Comparison of ENCODE assay signal across 1 cellular context in the genomic region with DNA sequence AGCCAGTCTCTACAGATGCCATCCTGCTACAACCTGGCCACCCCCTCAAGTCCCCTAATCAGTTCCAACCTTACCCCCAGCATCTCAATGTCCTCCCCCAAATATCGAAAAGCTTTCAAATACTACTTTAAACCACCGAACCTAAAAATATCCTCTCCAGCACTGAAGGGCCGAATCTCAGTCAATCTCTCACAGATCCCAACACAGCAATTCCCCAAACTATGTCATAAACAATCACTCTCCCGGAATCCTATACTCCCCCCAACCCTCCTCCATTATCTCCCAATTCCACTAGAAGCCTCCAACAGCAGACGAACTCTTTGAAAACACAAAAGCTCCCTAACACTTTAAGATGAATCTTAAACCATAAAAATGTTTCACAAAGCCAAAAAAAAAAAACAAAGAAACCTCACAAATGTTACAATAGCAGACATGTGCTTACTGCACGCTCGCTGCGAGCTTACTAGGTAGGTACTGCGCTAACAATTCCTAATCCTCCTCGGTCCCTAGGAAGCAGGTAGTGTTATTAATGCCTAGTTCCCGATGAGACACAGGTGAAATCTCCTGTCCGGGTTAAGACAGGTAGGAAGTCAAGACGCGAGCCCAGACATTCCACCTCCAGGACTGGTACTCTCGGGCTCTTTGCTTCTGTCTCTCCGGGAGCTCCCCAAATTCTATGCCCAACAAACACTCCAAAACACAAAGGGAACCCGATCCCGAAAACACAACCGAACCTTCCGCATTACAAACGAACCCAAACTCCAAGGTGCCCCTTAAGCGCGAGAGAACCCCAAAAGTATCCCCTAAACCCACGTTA.
A peak's percentile ranks its signal among the peaks of the same experiment; 100 is the strongest.
TF ChIP-seq lines count a peak whose summit lies in the region.

No MANE protein-coding gene starts in this region.

TF ChIP-seq in K562, 482 proteins besides CTCF, POLR2A, EP300 and RAD21 (continued from another document and continues in another):
- TF ChIP-seq, protein P1, sequence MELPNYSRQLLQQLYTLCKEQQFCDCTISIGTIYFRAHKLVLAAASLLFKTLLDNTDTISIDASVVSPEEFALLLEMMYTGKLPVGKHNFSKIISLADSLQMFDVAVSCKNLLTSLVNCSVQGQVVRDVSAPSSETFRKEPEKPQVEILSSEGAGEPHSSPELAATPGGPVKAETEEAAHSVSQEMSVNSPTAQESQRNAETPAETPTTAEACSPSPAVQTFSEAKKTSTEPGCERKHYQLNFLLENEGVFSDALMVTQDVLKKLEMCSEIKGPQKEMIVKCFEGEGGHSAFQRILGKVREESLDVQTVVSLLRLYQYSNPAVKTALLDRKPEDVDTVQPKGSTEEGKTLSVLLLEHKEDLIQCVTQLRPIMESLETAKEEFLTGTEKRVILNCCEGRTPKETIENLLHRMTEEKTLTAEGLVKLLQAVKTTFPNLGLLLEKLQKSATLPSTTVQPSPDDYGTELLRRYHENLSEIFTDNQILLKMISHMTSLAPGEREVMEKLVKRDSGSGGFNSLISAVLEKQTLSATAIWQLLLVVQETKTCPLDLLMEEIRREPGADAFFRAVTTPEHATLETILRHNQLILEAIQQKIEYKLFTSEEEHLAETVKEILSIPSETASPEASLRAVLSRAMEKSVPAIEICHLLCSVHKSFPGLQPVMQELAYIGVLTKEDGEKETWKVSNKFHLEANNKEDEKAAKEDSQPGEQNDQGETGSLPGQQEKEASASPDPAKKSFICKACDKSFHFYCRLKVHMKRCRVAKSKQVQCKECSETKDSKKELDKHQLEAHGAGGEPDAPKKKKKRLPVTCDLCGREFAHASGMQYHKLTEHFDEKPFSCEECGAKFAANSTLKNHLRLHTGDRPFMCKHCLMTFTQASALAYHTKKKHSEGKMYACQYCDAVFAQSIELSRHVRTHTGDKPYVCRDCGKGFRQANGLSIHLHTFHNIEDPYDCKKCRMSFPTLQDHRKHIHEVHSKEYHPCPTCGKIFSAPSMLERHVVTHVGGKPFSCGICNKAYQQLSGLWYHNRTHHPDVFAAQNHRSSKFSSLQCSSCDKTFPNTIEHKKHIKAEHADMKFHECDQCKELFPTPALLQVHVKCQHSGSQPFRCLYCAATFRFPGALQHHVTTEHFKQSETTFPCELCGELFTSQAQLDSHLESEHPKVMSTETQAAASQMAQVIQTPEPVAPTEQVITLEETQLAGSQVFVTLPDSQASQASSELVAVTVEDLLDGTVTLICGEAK (IDR thresholded peaks at IDR 0.05) = peak; percentile 59
- TF ChIP-seq, protein P1 (CRISPR knock-in tag; IDR thresholded peaks at IDR 0.05) = no peak
- TF ChIP-seq, protein P2, sequence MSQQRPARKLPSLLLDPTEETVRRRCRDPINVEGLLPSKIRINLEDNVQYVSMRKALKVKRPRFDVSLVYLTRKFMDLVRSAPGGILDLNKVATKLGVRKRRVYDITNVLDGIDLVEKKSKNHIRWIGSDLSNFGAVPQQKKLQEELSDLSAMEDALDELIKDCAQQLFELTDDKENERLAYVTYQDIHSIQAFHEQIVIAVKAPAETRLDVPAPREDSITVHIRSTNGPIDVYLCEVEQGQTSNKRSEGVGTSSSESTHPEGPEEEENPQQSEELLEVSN (IDR thresholded peaks at IDR 0.05; ENCODE audit: borderline replicate concordance in 1 of 2, extremely low read depth in 1 of 2, insufficient read depth in 1 of 2, insufficient read length in 1 of 2, low read depth in 1 of 2, low read length in 1 of 2, poor library complexity in 1 of 2, severe bottlenecking in 1 of 2) = no peak
- TF ChIP-seq, protein P3, sequence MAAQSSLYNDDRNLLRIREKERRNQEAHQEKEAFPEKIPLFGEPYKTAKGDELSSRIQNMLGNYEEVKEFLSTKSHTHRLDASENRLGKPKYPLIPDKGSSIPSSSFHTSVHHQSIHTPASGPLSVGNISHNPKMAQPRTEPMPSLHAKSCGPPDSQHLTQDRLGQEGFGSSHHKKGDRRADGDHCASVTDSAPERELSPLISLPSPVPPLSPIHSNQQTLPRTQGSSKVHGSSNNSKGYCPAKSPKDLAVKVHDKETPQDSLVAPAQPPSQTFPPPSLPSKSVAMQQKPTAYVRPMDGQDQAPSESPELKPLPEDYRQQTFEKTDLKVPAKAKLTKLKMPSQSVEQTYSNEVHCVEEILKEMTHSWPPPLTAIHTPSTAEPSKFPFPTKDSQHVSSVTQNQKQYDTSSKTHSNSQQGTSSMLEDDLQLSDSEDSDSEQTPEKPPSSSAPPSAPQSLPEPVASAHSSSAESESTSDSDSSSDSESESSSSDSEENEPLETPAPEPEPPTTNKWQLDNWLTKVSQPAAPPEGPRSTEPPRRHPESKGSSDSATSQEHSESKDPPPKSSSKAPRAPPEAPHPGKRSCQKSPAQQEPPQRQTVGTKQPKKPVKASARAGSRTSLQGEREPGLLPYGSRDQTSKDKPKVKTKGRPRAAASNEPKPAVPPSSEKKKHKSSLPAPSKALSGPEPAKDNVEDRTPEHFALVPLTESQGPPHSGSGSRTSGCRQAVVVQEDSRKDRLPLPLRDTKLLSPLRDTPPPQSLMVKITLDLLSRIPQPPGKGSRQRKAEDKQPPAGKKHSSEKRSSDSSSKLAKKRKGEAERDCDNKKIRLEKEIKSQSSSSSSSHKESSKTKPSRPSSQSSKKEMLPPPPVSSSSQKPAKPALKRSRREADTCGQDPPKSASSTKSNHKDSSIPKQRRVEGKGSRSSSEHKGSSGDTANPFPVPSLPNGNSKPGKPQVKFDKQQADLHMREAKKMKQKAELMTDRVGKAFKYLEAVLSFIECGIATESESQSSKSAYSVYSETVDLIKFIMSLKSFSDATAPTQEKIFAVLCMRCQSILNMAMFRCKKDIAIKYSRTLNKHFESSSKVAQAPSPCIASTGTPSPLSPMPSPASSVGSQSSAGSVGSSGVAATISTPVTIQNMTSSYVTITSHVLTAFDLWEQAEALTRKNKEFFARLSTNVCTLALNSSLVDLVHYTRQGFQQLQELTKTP (IDR thresholded peaks at IDR 0.05; ENCODE audit: low read depth in 1 of 2, partially characterized antibody in 2 of 2) = peak in 1 of 2 experiments; percentile 27
- peak; percentile 48; the same call in 1 of the 2 replicates for TF ChIP-seq KHSRP (IDR thresholded peaks at IDR 0.05)
- TF ChIP-seq GTF2E2 (tag; IDR thresholded peaks at IDR 0.05) = 0 out of 2 replicates have a peak, but pooled peaks have one; percentile 80
- 0 out of 2 replicates have a peak, but pooled peaks have one; percentile 14 for TF ChIP-seq CXXC5 (CRISPR knock-in tag; IDR thresholded peaks at IDR 0.05)
- peak; percentile 31; the same call in 1 of the 2 replicates for TF ChIP-seq SMARCA5 (IDR thresholded peaks at IDR 0.05)
- TF ChIP-seq SMAD3 (CRISPR knock-in tag; conservative IDR thresholded peaks at IDR 0.05) = no peak
- TF ChIP-seq HNRNPUL1 (IDR thresholded peaks at IDR 0.05; ENCODE audit: low read length) = no peak
- TF ChIP-seq SMAD4 (CRISPR knock-in tag; conservative IDR thresholded peaks at IDR 0.05) = no peak
- peak in 1 of 2 experiments; percentile 11; a peak in 1 of 4 replicates for TF ChIP-seq ARNT (IDR thresholded peaks at IDR 0.05)
- TF ChIP-seq, protein P4, sequence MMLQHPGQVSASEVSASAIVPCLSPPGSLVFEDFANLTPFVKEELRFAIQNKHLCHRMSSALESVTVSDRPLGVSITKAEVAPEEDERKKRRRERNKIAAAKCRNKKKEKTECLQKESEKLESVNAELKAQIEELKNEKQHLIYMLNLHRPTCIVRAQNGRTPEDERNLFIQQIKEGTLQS (IDR thresholded peaks at IDR 0.05) = no peak
- TF ChIP-seq, protein P4 (CRISPR knock-in tag; conservative IDR thresholded peaks at IDR 0.05) = no peak
- TF ChIP-seq U2AF2 (optimal IDR thresholded peaks at IDR 0.05; ENCODE audit: low read depth, low read length) = no peak
- no peak for TF ChIP-seq ZNF583 (CRISPR knock-in tag; IDR thresholded peaks at IDR 0.05)
- TF ChIP-seq, protein P5, sequence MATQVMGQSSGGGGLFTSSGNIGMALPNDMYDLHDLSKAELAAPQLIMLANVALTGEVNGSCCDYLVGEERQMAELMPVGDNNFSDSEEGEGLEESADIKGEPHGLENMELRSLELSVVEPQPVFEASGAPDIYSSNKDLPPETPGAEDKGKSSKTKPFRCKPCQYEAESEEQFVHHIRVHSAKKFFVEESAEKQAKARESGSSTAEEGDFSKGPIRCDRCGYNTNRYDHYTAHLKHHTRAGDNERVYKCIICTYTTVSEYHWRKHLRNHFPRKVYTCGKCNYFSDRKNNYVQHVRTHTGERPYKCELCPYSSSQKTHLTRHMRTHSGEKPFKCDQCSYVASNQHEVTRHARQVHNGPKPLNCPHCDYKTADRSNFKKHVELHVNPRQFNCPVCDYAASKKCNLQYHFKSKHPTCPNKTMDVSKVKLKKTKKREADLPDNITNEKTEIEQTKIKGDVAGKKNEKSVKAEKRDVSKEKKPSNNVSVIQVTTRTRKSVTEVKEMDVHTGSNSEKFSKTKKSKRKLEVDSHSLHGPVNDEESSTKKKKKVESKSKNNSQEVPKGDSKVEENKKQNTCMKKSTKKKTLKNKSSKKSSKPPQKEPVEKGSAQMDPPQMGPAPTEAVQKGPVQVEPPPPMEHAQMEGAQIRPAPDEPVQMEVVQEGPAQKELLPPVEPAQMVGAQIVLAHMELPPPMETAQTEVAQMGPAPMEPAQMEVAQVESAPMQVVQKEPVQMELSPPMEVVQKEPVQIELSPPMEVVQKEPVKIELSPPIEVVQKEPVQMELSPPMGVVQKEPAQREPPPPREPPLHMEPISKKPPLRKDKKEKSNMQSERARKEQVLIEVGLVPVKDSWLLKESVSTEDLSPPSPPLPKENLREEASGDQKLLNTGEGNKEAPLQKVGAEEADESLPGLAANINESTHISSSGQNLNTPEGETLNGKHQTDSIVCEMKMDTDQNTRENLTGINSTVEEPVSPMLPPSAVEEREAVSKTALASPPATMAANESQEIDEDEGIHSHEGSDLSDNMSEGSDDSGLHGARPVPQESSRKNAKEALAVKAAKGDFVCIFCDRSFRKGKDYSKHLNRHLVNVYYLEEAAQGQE (CRISPR knock-in tag; IDR thresholded peaks at IDR 0.05; ENCODE audit: low read depth) = no peak
- TF ChIP-seq, protein P6, sequence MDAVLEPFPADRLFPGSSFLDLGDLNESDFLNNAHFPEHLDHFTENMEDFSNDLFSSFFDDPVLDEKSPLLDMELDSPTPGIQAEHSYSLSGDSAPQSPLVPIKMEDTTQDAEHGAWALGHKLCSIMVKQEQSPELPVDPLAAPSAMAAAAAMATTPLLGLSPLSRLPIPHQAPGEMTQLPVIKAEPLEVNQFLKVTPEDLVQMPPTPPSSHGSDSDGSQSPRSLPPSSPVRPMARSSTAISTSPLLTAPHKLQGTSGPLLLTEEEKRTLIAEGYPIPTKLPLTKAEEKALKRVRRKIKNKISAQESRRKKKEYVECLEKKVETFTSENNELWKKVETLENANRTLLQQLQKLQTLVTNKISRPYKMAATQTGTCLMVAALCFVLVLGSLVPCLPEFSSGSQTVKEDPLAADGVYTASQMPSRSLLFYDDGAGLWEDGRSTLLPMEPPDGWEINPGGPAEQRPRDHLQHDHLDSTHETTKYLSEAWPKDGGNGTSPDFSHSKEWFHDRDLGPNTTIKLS (IDR thresholded peaks at IDR 0.05; ENCODE audit: borderline replicate concordance, low read depth) = peak; percentile 3; the same call in 1 of the 2 replicates
- peak; percentile 45; the same call in 1 of the 2 replicates for TF ChIP-seq SMARCE1 (IDR thresholded peaks at IDR 0.05)
- TF ChIP-seq ZNF316 (IDR thresholded peaks at IDR 0.05) = no peak
- TF ChIP-seq MYC (IDR thresholded peaks at IDR 0.05; ENCODE audit: low read depth, low read length) = peak; percentile 64
- peak; percentile 46; the same call in 1 of the 2 replicates for TF ChIP-seq MYC (CRISPR knock-in tag; IDR thresholded peaks at IDR 0.05; ENCODE audit: borderline replicate concordance, low read depth)
- TF ChIP-seq NFIC (IDR thresholded peaks at IDR 0.05) = no peak
- TF ChIP-seq ARID2 (IDR thresholded peaks at IDR 0.05) = 0 out of 2 replicates have a peak, but pooled peaks have one; percentile 8
- TF ChIP-seq NUFIP1 (IDR thresholded peaks at IDR 0.05; ENCODE audit: partially characterized antibody) = no peak
- no peak for TF ChIP-seq BRCA1 (IDR thresholded peaks at IDR 0.05)
- no peak for TF ChIP-seq BRCA1 (CRISPR knock-in tag; IDR thresholded peaks at IDR 0.05)
- TF ChIP-seq, protein P7, sequence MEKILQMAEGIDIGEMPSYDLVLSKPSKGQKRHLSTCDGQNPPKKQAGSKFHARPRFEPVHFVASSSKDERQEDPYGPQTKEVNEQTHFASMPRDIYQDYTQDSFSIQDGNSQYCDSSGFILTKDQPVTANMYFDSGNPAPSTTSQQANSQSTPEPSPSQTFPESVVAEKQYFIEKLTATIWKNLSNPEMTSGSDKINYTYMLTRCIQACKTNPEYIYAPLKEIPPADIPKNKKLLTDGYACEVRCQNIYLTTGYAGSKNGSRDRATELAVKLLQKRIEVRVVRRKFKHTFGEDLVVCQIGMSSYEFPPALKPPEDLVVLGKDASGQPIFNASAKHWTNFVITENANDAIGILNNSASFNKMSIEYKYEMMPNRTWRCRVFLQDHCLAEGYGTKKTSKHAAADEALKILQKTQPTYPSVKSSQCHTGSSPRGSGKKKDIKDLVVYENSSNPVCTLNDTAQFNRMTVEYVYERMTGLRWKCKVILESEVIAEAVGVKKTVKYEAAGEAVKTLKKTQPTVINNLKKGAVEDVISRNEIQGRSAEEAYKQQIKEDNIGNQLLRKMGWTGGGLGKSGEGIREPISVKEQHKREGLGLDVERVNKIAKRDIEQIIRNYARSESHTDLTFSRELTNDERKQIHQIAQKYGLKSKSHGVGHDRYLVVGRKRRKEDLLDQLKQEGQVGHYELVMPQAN (IDR thresholded peaks at IDR 0.05; ENCODE audit: borderline replicate concordance) = peak; percentile 47; the same call in 1 of the 2 replicates
- TF ChIP-seq EWSR1 (IDR thresholded peaks at IDR 0.05; ENCODE audit: borderline replicate concordance, low read depth, partially characterized antibody) = no peak
- no peak for TF ChIP-seq ZNF133 (CRISPR knock-in tag; IDR thresholded peaks at IDR 0.05)
- no peak for TF ChIP-seq ZNF263 (CRISPR knock-in tag; IDR thresholded peaks at IDR 0.05; ENCODE audit: borderline replicate concordance)
